11 cellular contexts compared by ENCODE assay signal in the genomic region with DNA sequence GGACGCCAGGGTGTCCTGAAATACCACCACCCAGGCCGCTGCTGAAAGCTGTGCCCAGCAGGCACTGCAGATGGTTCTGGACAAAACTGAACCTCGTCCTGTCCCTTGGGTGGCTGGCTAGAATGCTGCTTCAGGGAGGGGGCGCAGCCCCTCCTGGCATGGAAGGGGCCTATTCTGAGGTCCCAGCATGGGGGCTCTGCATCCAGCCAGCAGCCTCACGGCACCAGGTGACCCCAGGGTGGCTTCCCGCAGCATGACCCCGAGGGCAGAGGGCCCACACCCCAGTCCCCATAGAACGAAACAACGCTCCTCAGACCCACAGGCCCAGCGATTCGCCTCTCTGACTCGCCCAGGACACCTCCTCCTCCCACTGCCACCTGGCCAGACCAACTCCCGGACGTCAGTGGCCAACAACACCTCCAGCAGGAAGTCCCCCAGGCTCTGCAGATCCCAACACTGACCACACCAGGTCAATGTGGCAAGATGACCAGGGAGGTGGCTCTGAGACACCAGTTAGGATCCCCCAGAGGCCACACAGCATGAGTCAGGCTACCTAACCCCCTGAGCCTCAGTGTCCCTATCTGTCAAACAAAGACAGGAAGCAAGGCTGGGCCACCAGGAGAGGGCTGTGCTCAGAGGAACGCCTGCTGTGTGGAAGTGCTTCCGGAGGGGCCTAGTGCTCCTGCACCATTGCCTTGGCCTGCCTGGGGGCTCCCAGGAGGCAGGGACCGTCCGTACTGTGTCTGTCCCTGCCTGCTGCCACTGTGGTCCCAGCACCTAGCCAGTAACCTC. TPM values are rescaled to one million over a fixed set of nuclear protein-coding genes. Genes with fewer than 3 reads are reported as not detected.
DNase-seq lines count a peak whose midpoint lies in the region; ATAC-seq lines count a peak whose summit lies in the region.
"Had no signal": no experiment of that assay in that cellular context is flagged by ENCODE, and none has a peak within 500 bp of the region (broad histone marks: within the 10 kb centered on the region; RNA-seq: fewer than 3 reads in every experiment).

No MANE protein-coding gene starts in this region.

- no peak overlapping the region for H3K4me3 ChIP-seq in thymus (ENCODE audit: low read length)
- H3K4me3 ChIP-seq in MG63 = no peak overlapping the region

- H3K27ac Mint-ChIP-seq in activated T-cell treated with anti-CD3 and anti-CD28 coated beads, Interleukin-2, amount 50 U/mL, for 24 hours = peak overlapping the region; percentile 84
- peak overlapping the region; percentile 38 for H3K27ac Mint-ChIP-seq in activated CD4-positive, alpha-beta memory T cell treated with anti-CD3 and anti-CD28 coated beads for 36 hours
- H3K27ac Mint-ChIP-seq: HFFc6 had no signal

- H3K9me3 ChIP-seq in thymus (ENCODE audit: control insufficient read depth) = no peaks in the 10 kb centered on the region
- H3K9me3 ChIP-seq in MG63 = no peaks in the 10 kb centered on the region

- peaks cover 60% of the 10 kb centered on the region for H3K4me1 ChIP-seq in thymus (ENCODE audit: control insufficient read depth, insufficient read depth, low read length)

- no peaks in the 10 kb centered on the region for H3K27me3 Mint-ChIP-seq in activated T-cell treated with anti-CD3 and anti-CD28 coated beads, Interleukin-2, amount 50 U/mL, for 24 hours
- no peaks in the 10 kb centered on the region for H3K27me3 Mint-ChIP-seq in activated T-cell treated with anti-CD3 and anti-CD28 coated beads, Interleukin-2, amount 50 U/mL, for 4 hours (ENCODE audit: low read depth)
- no peaks in the 10 kb centered on the region for H3K27me3 Mint-ChIP-seq in activated CD4-positive, alpha-beta memory T cell treated with anti-CD3 and anti-CD28 coated beads for 36 hours

- no peaks in the 10 kb centered on the region for H3K27me3 ChIP-seq in layer of hippocampus (ENCODE audit: control insufficient read depth, insufficient read depth, low read length)
- H3K27me3 ChIP-seq in thymus (ENCODE audit: control insufficient read depth, insufficient read depth) = no peaks in the 10 kb centered on the region
- no peaks in the 10 kb centered on the region for H3K27me3 ChIP-seq in MG63

- intact Hi-C loops in activated CD4-positive, alpha-beta memory T cell treated with anti-CD3 and anti-CD28 coated beads for 36 hours (cut with micrococcal nuclease) = no loop called here

- H3K4me1 Mint-ChIP-seq in activated T-cell treated with anti-CD3 and anti-CD28 coated beads, Interleukin-2, amount 50 U/mL, for 24 hours (ENCODE audit: low read depth) = peaks cover 58% of the 10 kb centered on the region
- peaks cover 44% of the 10 kb centered on the region for H3K4me1 Mint-ChIP-seq in activated T-cell treated with anti-CD3 and anti-CD28 coated beads, Interleukin-2, amount 50 U/mL, for 4 hours (ENCODE audit: low read depth)
- H3K4me1 Mint-ChIP-seq in activated CD4-positive, alpha-beta memory T cell treated with anti-CD3 and anti-CD28 coated beads for 36 hours (ENCODE audit: low read depth) = peaks cover 47% of the 10 kb centered on the region

- CTCF ChIA-PET in activated CD4-positive, alpha-beta memory T cell treated with anti-CD3 and anti-CD28 coated beads for 36 hours (lab: Charles Lee) = no interaction called here

- no peak overlapping the region for H3K4me3 Mint-ChIP-seq in activated T-cell treated with anti-CD3 and anti-CD28 coated beads, Interleukin-2, amount 50 U/mL, for 24 hours
- H3K4me3 Mint-ChIP-seq in activated T-cell treated with anti-CD3 and anti-CD28 coated beads, Interleukin-2, amount 50 U/mL, for 4 hours = no peak overlapping the region
- no peak overlapping the region for H3K4me3 Mint-ChIP-seq in activated CD4-positive, alpha-beta memory T cell treated with anti-CD3 and anti-CD28 coated beads for 36 hours
- H3K4me3 Mint-ChIP-seq: HFFc6 had no signal

- DNase-seq in activated T-cell treated with anti-CD3 and anti-CD28 coated beads, Interleukin-2, amount 50 U/mL, for 24 hours = no peak
- DNase-seq in activated T-cell treated with anti-CD3 and anti-CD28 coated beads, Interleukin-2, amount 50 U/mL, for 4 hours = no peak
- DNase-seq in activated CD4-positive, alpha-beta memory T cell treated with anti-CD3 and anti-CD28 coated beads for 36 hours = no peak
- no peak for DNase-seq in activated gamma-delta T cell treated with Interleukin-2 at 50 U/mL for 16 hours
- DNase-seq in MG63 = no peak
- DNase-seq: foreskin fibroblast, HFFc6, NCI-H446 had no signal

- no peaks in the 10 kb centered on the region for H3K9me3 Mint-ChIP-seq in activated T-cell treated with anti-CD3 and anti-CD28 coated beads, Interleukin-2, amount 50 U/mL, for 24 hours
- H3K9me3 Mint-ChIP-seq in activated T-cell treated with anti-CD3 and anti-CD28 coated beads, Interleukin-2, amount 50 U/mL, for 4 hours = no peaks in the 10 kb centered on the region
- no peaks in the 10 kb centered on the region for H3K9me3 Mint-ChIP-seq in activated CD4-positive, alpha-beta memory T cell treated with anti-CD3 and anti-CD28 coated beads for 36 hours
- H3K9me3 Mint-ChIP-seq: HFFc6 had no signal

- 98% methylated on average over 18 of the region's 18 CpGs for WGBS in thymus

- H3K36me3 ChIP-seq in thymus (ENCODE audit: control insufficient read depth, insufficient read depth) (peaks cover 65% of the 10 kb centered on the region), MG63 (no peaks in the 10 kb centered on the region; the same call in 1 of the 2 replicates)

- peaks cover 68% of the 10 kb centered on the region for H3K36me3 Mint-ChIP-seq in activated T-cell treated with anti-CD3 and anti-CD28 coated beads, Interleukin-2, amount 50 U/mL, for 24 hours (ENCODE audit: low read depth)
- H3K36me3 Mint-ChIP-seq in activated T-cell treated with anti-CD3 and anti-CD28 coated beads, Interleukin-2, amount 50 U/mL, for 4 hours (ENCODE audit: insufficient read depth) = peaks cover 6% of the 10 kb centered on the region
- peaks cover 16% of the 10 kb centered on the region for H3K36me3 Mint-ChIP-seq in activated CD4-positive, alpha-beta memory T cell treated with anti-CD3 and anti-CD28 coated beads for 36 hours

- H3K27ac ChIP-seq in layer of hippocampus (ENCODE audit: low read depth, low read length) (peak overlapping the region; percentile 48), thymus (ENCODE audit: low read depth) (peak overlapping the region; percentile 9)

- POLR2A ChIA-PET in activated CD4-positive, alpha-beta memory T cell treated with anti-CD3 and anti-CD28 coated beads for 36 hours (lab: Charles Lee) = no interaction called here

- no peak for ATAC-seq in activated T-cell treated with anti-CD3 and anti-CD28 coated beads, Interleukin-2, amount 50 U/mL, for 4 hours
- ATAC-seq in GM18907 (IDR thresholded peaks at IDR 0.05; ENCODE audit: unreplicated experiment) = no peak

RNA-seq across cellular contexts. Expression of gene MKNK2, which starts 6.1 kb away (rescaled TPM):
- 100 to 1,000 TPM; 122 to 130 (median 128) TPM for total RNA-seq in activated T-cell treated with anti-CD3 and anti-CD28 coated beads, Interleukin-2, amount 50 U/mL, for 4 hours
- total RNA-seq in activated CD4-positive, alpha-beta memory T cell treated with anti-CD3 and anti-CD28 coated beads for 36 hours = 100 to 1,000 TPM; 143 to 157 TPM
- 97.9 TPM for polyA plus RNA-seq in thymus
- total RNA-seq in MG63 (2014; rRNA removed; shearing (Covaris generic); ENCODE audit: low replicate concordance) = 17.9 and 38.6 TPM in 2 replicates

RNA-seq across cellular contexts. Expression of gene BTBD2, which starts 29.4 kb away (rescaled TPM):
- 10 to 100 TPM; 12.6 to 17.2 (median 14.4) TPM for total RNA-seq in activated T-cell treated with anti-CD3 and anti-CD28 coated beads, Interleukin-2, amount 50 U/mL, for 4 hours
- total RNA-seq in activated CD4-positive, alpha-beta memory T cell treated with anti-CD3 and anti-CD28 coated beads for 36 hours = 10 to 100 TPM; 37.3 to 42.9 TPM
- 36.9 TPM for polyA plus RNA-seq in thymus
- 34.4 and 36.4 TPM in 2 replicates for total RNA-seq in MG63 (2014; rRNA removed; shearing (Covaris generic); ENCODE audit: low replicate concordance)

RNA-seq across cellular contexts. Expression of gene MOB3A, which starts 51.2 kb away (rescaled TPM):
- total RNA-seq in activated T-cell treated with anti-CD3 and anti-CD28 coated beads, Interleukin-2, amount 50 U/mL, for 4 hours = 100 to 1,000 TPM; 128 to 137 (median 137) TPM
- total RNA-seq in activated CD4-positive, alpha-beta memory T cell treated with anti-CD3 and anti-CD28 coated beads for 36 hours = 100 to 1,000 TPM; 117 to 122 TPM
- polyA plus RNA-seq in thymus = 29.7 TPM
- total RNA-seq in MG63 (2014; rRNA removed; shearing (Covaris generic); ENCODE audit: low replicate concordance) = 9.4 and 9.7 TPM in 2 replicates

RNA-seq across cellular contexts. Expression of gene IZUMO4, which starts 51.8 kb away (rescaled TPM):
- total RNA-seq in activated T-cell treated with anti-CD3 and anti-CD28 coated beads, Interleukin-2, amount 50 U/mL, for 4 hours = 1 to 10 TPM; 3.4 to 4.6 (median 4.2) TPM
- 10 to 100 TPM; 14.2 to 16.4 TPM for total RNA-seq in activated CD4-positive, alpha-beta memory T cell treated with anti-CD3 and anti-CD28 coated beads for 36 hours
- polyA plus RNA-seq in thymus = 37.8 TPM
- not detected in 2 replicates for total RNA-seq in MG63 (2014; rRNA removed; shearing (Covaris generic); ENCODE audit: low replicate concordance)

Comparison
In these comparisons a context has a peak if more than half of its experiments do, and no peak if none do; other contexts are left out.
1. RNA of gene MOB3A, which starts 51.2 kb away (total RNA-seq): 128 to 137 TPM in activated T-cell treated with anti-CD3 and anti-CD28 coated beads, Interleukin-2, amount 50 U/mL, for 4 hours and 117 to 122 TPM in activated CD4-positive, alpha-beta memory T cell treated with anti-CD3 and anti-CD28 coated beads for 36 hours; 9.4 to 9.7 TPM in MG63; every median in the first group is over 10 times any median in the second.